ENCODE assay signal across 8 cellular contexts in the genomic region with DNA sequence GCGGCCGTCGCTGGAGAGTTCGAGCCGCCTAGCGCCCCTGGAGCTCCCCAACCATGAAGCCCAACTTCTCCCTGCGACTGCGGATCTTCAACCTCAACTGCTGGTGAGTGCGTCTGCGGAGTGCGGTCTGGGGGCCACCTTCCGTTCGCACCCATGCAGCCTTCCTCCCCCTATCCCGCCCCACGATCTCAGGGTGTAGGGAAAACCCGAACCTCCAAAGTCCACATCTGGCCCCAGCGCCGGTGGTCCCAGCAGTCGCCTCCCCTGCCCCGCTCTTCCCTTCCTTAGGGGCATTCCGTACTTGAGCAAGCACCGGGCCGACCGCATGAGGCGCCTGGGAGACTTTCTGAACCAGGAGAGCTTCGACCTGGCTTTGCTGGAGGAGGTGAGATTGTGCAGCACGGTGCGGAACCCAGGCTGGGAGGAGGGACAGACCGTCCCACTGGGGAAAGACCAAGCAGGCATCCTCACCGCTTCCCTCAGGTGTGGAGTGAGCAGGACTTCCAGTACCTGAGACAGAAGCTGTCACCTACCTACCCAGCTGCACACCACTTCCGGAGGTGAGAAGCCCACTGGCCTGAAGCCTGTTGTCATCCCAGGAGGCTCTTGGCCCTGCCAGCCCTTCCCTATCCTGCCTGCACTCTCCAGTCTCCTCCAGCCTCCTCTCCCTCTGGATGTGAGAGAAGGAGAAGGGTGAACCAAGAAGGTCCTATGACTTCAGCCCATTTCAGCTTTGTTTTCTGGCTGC. TPM values are rescaled to one million over a fixed set of nuclear protein-coding genes. Genes with fewer than 3 reads are reported as not detected.
A peak's percentile ranks its signal among the peaks of the same experiment; 100 is the strongest.
DNase-seq lines count a peak whose midpoint lies in the region; ATAC-seq and TF ChIP-seq lines count a peak whose summit lies in the region.

No MANE protein-coding gene starts in this region.

- peak; percentile 27 for ATAC-seq in HG02943 (IDR thresholded peaks at IDR 0.05; ENCODE audit: low read depth, unreplicated experiment)

- peak overlapping the region; percentile 73 for H3K9ac ChIP-seq in neural cell (ENCODE audit: low read length)

- TF ChIP-seq RAD21 in neural cell (conservative IDR thresholded peaks at IDR 0.05): no peak

- H2AFZ ChIP-seq in ACC112 (ENCODE audit: low read length, unreplicated experiment) (peak overlapping the region; percentile 26), neural cell (ENCODE audit: low read depth, low read length) (peak overlapping the region; percentile 36)

- H3K27ac ChIP-seq in ACC112 (ENCODE audit: low read depth, low read length) (peak overlapping the region; percentile 62; the same call in 1 of the 2 replicates), neural cell (ENCODE audit: low read length) (no peak overlapping the region)

- no peaks in the 10 kb centered on the region for H3K36me3 ChIP-seq in ACC112 (ENCODE audit: insufficient read depth, low read length)
- H3K36me3 ChIP-seq in neural cell (ENCODE audit: insufficient read depth, low read length): peaks cover 5% of the 10 kb centered on the region

- no peaks in the 10 kb centered on the region for H4K20me1 ChIP-seq in neural cell (ENCODE audit: insufficient read depth)

- DNase-seq in GM13976 (ENCODE audit: low spot score) (no peak), NCI-H2227 treated with DMSO at 0.1 percent for 48 hours (lab: John Stamatoyannopoulos, UW) (peak; percentile 28), fibroblast of gingiva (ENCODE audit: low read depth) (peak; percentile 29), GOT3 (lab: John Stamatoyannopoulos, UW) (no peak)
- peak; percentile 63 to 64 for DNase-seq in activated T-cell treated with anti-CD3 and anti-CD28 coated beads, Interleukin-2, amount 50 U/mL, for 48 hours

- in situ Hi-C loops in GM13976 (cut with MboI; ENCODE audit: low sequenced_read_pairs, unreplicated experiment): no loop called here

- H3K4me2 ChIP-seq in neural cell (ENCODE audit: low read length): peak overlapping the region; percentile 65

- no peaks in the 10 kb centered on the region for H3F3A ChIP-seq in neural cell (ENCODE audit: insufficient read depth, low read length, poor library complexity, severe bottlenecking)

- peak; percentile 7 for TF ChIP-seq CTCF in GM13976 (IDR thresholded peaks at IDR 0.05; ENCODE audit: borderline replicate concordance, control extremely low read depth, extremely low read depth, insufficient read depth, missing control alignments)
- peak; percentile 61 for TF ChIP-seq CTCF in neural cell (IDR thresholded peaks at IDR 0.05; ENCODE audit: poor library complexity, severe bottlenecking)

- H3K4me1 ChIP-seq in ACC112 (ENCODE audit: control insufficient read depth, insufficient read depth, low read length, unreplicated experiment): peaks cover 7% of the 10 kb centered on the region

- TF ChIP-seq EP300 in neural cell (conservative IDR thresholded peaks at IDR 0.05; ENCODE audit: poor library complexity, severe bottlenecking): no peak

- H3K4me3 ChIP-seq in ACC112 (ENCODE audit: low read depth, low read length) (peak overlapping the region; percentile 87), neural cell (ENCODE audit: low read length) (peak overlapping the region; percentile 96)

- no peaks in the 10 kb centered on the region for H3K27me3 ChIP-seq in ACC112 (ENCODE audit: insufficient read depth, low read length)
- H3K27me3 ChIP-seq in neural cell (ENCODE audit: insufficient read depth, low read depth, low read length): no peaks in the 10 kb centered on the region

- no peaks in the 10 kb centered on the region for H3K79me2 ChIP-seq in ACC112 (ENCODE audit: control insufficient read depth, insufficient read depth, low read length, unreplicated experiment)
- H3K79me2 ChIP-seq in neural cell (replicated peaks; ENCODE audit: insufficient read depth, low read length): no peaks in the 10 kb centered on the region

- no peaks in the 10 kb centered on the region for H3K9me3 ChIP-seq in neural cell (ENCODE audit: low read length)

- no peaks in the 10 kb centered on the region for H3K9me2 ChIP-seq in neural cell (ENCODE audit: insufficient read depth, low read length)

TF ChIP-seq in neural cell, 6 proteins besides CTCF, POLR2A, EP300 and RAD21:
- TF ChIP-seq EZH2 (IDR thresholded peaks at IDR 0.05; ENCODE audit: borderline replicate concordance, insufficient read depth, low read length, poor library complexity, severe bottlenecking) (no peak), TAF1 (IDR thresholded peaks at IDR 0.05; ENCODE audit: low read depth) (peak; percentile 4)

RNA-seq across cellular contexts. Expression of gene SMPD2, which starts 0.7 kb away (rescaled TPM):
- 8.0 and 8.6 TPM in 2 replicates for polyA plus RNA-seq in neural cell
- 7.2 and 10.2 TPM in 2 replicates for polyA minus RNA-seq in neural cell

RNA-seq across cellular contexts. Expression of gene PPIL6, which starts 0.8 kb away (rescaled TPM):
- polyA plus RNA-seq in neural cell: 2.5 and 11.8 TPM in 2 replicates
- 10.7 and 13.2 TPM in 2 replicates for polyA minus RNA-seq in neural cell

RNA-seq across cellular contexts. Expression of gene MICAL1, which starts 14.3 kb away (rescaled TPM):
- polyA plus RNA-seq in neural cell: 54.2 and 80.1 TPM in 2 replicates
- 39.6 and 44.6 TPM in 2 replicates for polyA minus RNA-seq in neural cell

RNA-seq across cellular contexts. Expression of gene ZBTB24, which starts 41.8 kb away (rescaled TPM):
- polyA plus RNA-seq in neural cell: 5.5 and 6.0 TPM in 2 replicates
- polyA minus RNA-seq in neural cell: 16.8 and 17.4 TPM in 2 replicates

RNA-seq across cellular contexts. Expression of gene CD164, which starts 59.0 kb away (rescaled TPM):
- 35.3 and 42.6 TPM in 2 replicates for polyA plus RNA-seq in neural cell
- polyA minus RNA-seq in neural cell: 43.4 and 48.2 TPM in 2 replicates

Comparison
In these comparisons a context has a peak if more than half of its experiments do, and no peak if none do; other contexts are left out.
1. DNase-seq: peak in NCI-H2227 treated with DMSO at 0.1 percent for 48 hours (single experiment), activated T-cell treated with anti-CD3 and anti-CD28 coated beads, Interleukin-2, amount 50 U/mL, for 48 hours (2 of 2) and fibroblast of gingiva (single experiment); none in GM13976 (single experiment) and GOT3 (single experiment).